Comparison of ENCODE assay signal across 25 cellular contexts in genomic region chr9:85302860-85303779, GRCh38.
"Had no signal": no experiment of that assay in that cellular context is flagged by ENCODE, and none has a peak within 500 bp of the region (broad histone marks: within the 10 kb centered on the region; RNA-seq: fewer than 3 reads in every experiment).

No MANE protein-coding gene starts in this region.

- H3K9me3 ChIP-seq: esophagus muscularis mucosa, gastrocnemius medialis, right lobe of liver, testis, vagina had no signal

- H3K36me3 Mint-ChIP-seq: activated CD4-positive, alpha-beta memory T cell treated with anti-CD3 and anti-CD28 coated beads for 36 hours; brain; stimulated activated memory B cell treated with anti-CD40 and anti-IgM and Interleukin-4, amounts not matched to agents 10 μg/mL and 1 μg/mL and 100 μg/mL, for 72 hours had no signal

- H3K36me3 ChIP-seq: esophagus muscularis mucosa, gastrocnemius medialis, right lobe of liver, vagina had no signal

- H3K27me3 Mint-ChIP-seq: stimulated activated memory B cell treated with anti-CD40 and anti-IgM and Interleukin-4, amounts not matched to agents 10 μg/mL and 1 μg/mL and 100 μg/mL, for 72 hours had no signal

- H3K27me3 ChIP-seq: dorsolateral prefrontal cortex, esophagus muscularis mucosa, gastrocnemius medialis, right lobe of liver, testis, vagina had no signal

- H3K79me2 ChIP-seq: parathyroid adenoma had no signal

- FAIRE-seq: islet of Langerhans, small intestine had no signal

- ATAC-seq: effector memory CD8-positive, alpha-beta T cell; gastrocnemius medialis; natural killer cell; right lobe of liver; stimulated activated memory B cell treated with anti-CD40 and anti-IgM and Interleukin-4, amounts not matched to agents 10 μg/mL and 1 μg/mL and 100 μg/mL, for 72 hours had no signal

- H3K9ac ChIP-seq: parathyroid adenoma had no signal

- DNase-seq: activated CD4-positive, alpha-beta memory T cell treated with anti-CD3 and anti-CD28 coated beads for 36 hours; activated CD4-positive, alpha-beta T cell treated with anti-CD3 and anti-CD28 coated beads for 48 hours; activated gamma-delta T cell; activated naive CD4-positive, alpha-beta T cell treated with anti-CD3 and anti-CD28 coated beads, Interleukin-2, amount 50 U/mL, for 16 hours; anterior cingulate cortex; caudate nucleus; dorsolateral prefrontal cortex; effector memory CD8-positive, alpha-beta T cell; gastrocnemius medialis; hypothalamus; midbrain; natural killer cell; nucleus accumbens; right lobe of liver; small intestine; stimulated activated CD4-positive, alpha-beta T cell treated with anti-CD3 and anti-CD28 coated beads, Interleukin-2, amount 100 ng/mL, for 24 hours; T-helper 2 cell; testis; trophoblast cell had no signal

- H3K9me3 Mint-ChIP-seq: activated CD4-positive, alpha-beta memory T cell treated with anti-CD3 and anti-CD28 coated beads for 36 hours; natural killer cell; stimulated activated memory B cell treated with anti-CD40 and anti-IgM and Interleukin-4, amounts not matched to agents 10 μg/mL and 1 μg/mL and 100 μg/mL, for 72 hours had no signal

- H3K4me3 ChIP-seq: dorsolateral prefrontal cortex, esophagus muscularis mucosa, gastrocnemius medialis, right lobe of liver, testis, vagina had no signal

- H2AFZ ChIP-seq: parathyroid adenoma had no signal

- H3K27ac ChIP-seq: dorsolateral prefrontal cortex, esophagus muscularis mucosa, gastrocnemius medialis, parathyroid adenoma, right lobe of liver, testis, vagina had no signal

- H3K4me3 Mint-ChIP-seq: activated CD4-positive, alpha-beta memory T cell treated with anti-CD3 and anti-CD28 coated beads for 36 hours; effector memory CD8-positive, alpha-beta T cell; natural killer cell; stimulated activated memory B cell treated with anti-CD40 and anti-IgM and Interleukin-4, amounts not matched to agents 10 μg/mL and 1 μg/mL and 100 μg/mL, for 72 hours had no signal

- H3K4me1 ChIP-seq: esophagus muscularis mucosa, gastrocnemius medialis, parathyroid adenoma, right lobe of liver, testis, vagina had no signal

- H3K4me1 Mint-ChIP-seq: natural killer cell; stimulated activated memory B cell treated with anti-CD40 and anti-IgM and Interleukin-4, amounts not matched to agents 10 μg/mL and 1 μg/mL and 100 μg/mL, for 72 hours had no signal

- H3K27ac Mint-ChIP-seq: activated CD4-positive, alpha-beta memory T cell treated with anti-CD3 and anti-CD28 coated beads for 36 hours; natural killer cell; stimulated activated memory B cell treated with anti-CD40 and anti-IgM and Interleukin-4, amounts not matched to agents 10 μg/mL and 1 μg/mL and 100 μg/mL, for 72 hours had no signal
